In the genomic region with DNA sequence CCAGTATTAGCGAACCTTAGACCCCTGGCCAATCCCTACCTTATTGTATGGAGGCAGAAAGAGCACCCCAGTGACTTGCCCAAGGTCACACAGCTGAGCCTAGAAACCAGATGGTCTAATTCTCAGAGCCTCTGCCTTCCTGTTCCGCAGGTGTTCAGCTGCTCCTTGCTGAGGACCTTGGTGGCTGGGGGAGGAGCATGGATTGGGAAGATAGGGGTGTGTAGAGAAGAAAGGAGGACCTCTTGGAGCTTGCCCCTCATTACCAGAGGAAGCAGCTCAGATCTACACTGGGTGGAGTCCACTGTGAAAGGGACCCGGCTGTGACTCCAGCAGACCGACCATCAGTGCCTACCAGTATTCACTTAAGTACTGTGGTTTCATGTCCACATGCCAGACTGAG, we compare ENCODE assay signal across 9 cellular contexts. TPM values are rescaled to one million over a fixed set of nuclear protein-coding genes. Genes with fewer than 3 reads are reported as not detected.
DNase-seq lines count a peak whose midpoint lies in the region; ATAC-seq, FAIRE-seq and TF ChIP-seq lines count a peak whose summit lies in the region.
"Had no signal": no experiment of that assay in that cellular context is flagged by ENCODE, and none has a peak within 500 bp of the region (broad histone marks: within the 10 kb centered on the region; RNA-seq: fewer than 3 reads in every experiment).

No MANE protein-coding gene starts in this region.

- no peaks in the 10 kb centered on the region for H3K9me3 Mint-ChIP-seq in CD4-positive, alpha-beta T cell
- no peaks in the 10 kb centered on the region for H3K9me3 Mint-ChIP-seq in naive thymus-derived CD8-positive, alpha-beta T cell

- intact Hi-C loops in CD4-positive, alpha-beta T cell (cut with DNase I, micrococcal nuclease) = no loop called here
- intact Hi-C loops in GM12878 (cut with micrococcal nuclease; ENCODE audit: unreplicated experiment) = loop anchor here (1.0 kb wide), 2 partner anchors 30 to 31 kb away; no protein-coding TSS in a partner anchor
- intact Hi-C loops in left lung (cut with DNase I) = no loop called here

- in situ Hi-C loops in GM12878 (cut with MboI) = no loop called here

- CTCF ChIA-PET in CD4-positive, alpha-beta T cell (lab: Charles Lee) = interaction anchor here (1.0 to 2.0 kb wide), 2 partner anchors 30 to 31 kb away, joined by 4 to 7 read pairs; no protein-coding TSS in a partner anchor
- CTCF ChIA-PET in HEK293 (lab: Yijun Ruan, JAX) (no interaction called here), GM12878 (lab: Yijun Ruan, JAX) (interaction anchor here (1.1 to 1.5 kb wide), 4 partner anchors 41 to 137 kb away, joined by 3 to 5 read pairs (median 4); no protein-coding TSS in a partner anchor)

- POLR2A ChIA-PET in CD4-positive, alpha-beta T cell (lab: Charles Lee) = interaction anchor here (0.6 to 2.2 kb wide), 2 partner anchors 14 to 121 kb away, joined by 3 to 12 read pairs; a partner anchor contains a TSS
- POLR2A ChIA-PET in HEK293 (lab: Yijun Ruan, JAX) (no interaction called here), GM12878 (lab: Charles Lee) (no interaction called here)
- POLR2A ChIA-PET in naive thymus-derived CD8-positive, alpha-beta T cell (lab: Charles Lee) = no interaction called here

- FAIRE-seq in GM12878 (lab: Jason Lieb, UNC) = no peak

- peaks cover 6% of the 10 kb centered on the region for H3K36me3 Mint-ChIP-seq in CD4-positive, alpha-beta T cell (ENCODE audit: low read depth)
- H3K36me3 Mint-ChIP-seq in naive thymus-derived CD8-positive, alpha-beta T cell = peaks cover 0 to 7% (median 6%) of the 10 kb centered on the region in 3 donors

- H3K4me1 ChIP-seq in HEK293 (ENCODE audit: control insufficient read depth, insufficient read depth, low read length) (0 out of 2 replicates have a peak, but pooled peaks cover 2% of the 10 kb centered on the region), GM12878 (ENCODE audit: control insufficient read depth, insufficient read depth, low read length) (peaks cover 5% of the 10 kb centered on the region; the same call in 1 of the 2 replicates), left lung (peaks cover 0 to 18% of the 10 kb centered on the region in 2 donors)

- TF ChIP-seq EP300 in GM12878 (IDR thresholded peaks at IDR 0.05; ENCODE audit: borderline replicate concordance in 1 of 2, control insufficient read depth in 1 of 2, low read depth in 2 of 2, low read length in 2 of 2) = no peak

- H3K27me3 ChIP-seq in CD4-positive, alpha-beta T cell (ENCODE audit: control insufficient read depth, insufficient read depth, low read length) = no peaks in the 10 kb centered on the region
- H3K27me3 ChIP-seq in GM12878 (replicated peaks in 1 of 2; ENCODE audit: control insufficient read depth in 2 of 2, insufficient read depth in 2 of 2, low read length in 1 of 2) (no peaks in the 10 kb centered on the region), left lung (no peaks in the 10 kb centered on the region)

- H3K9ac ChIP-seq in GM12878 (ENCODE audit: control insufficient read depth, insufficient read depth, low read length) = no peak overlapping the region
- H3K9ac ChIP-seq: KMS-11 had no signal

- ATAC-seq in CD4-positive, alpha-beta T cell (ENCODE audit: poor library complexity) = no peak
- ATAC-seq in GM12878 (no peak), left lung (no peak), SK-N-SH treated with all-trans-retinoic acid at 6 μM for 48 hours (no peak)
- no peak for ATAC-seq in naive thymus-derived CD8-positive, alpha-beta T cell

- H3K4me1 Mint-ChIP-seq in CD4-positive, alpha-beta T cell (ENCODE audit: low read depth) = peaks cover 23% of the 10 kb centered on the region
- peaks cover 9 to 25% (median 24%) of the 10 kb centered on the region in 4 donors for H3K4me1 Mint-ChIP-seq in naive thymus-derived CD8-positive, alpha-beta T cell

- peak overlapping the region; percentile 34 for H3K4me3 Mint-ChIP-seq in CD4-positive, alpha-beta T cell
- peak overlapping the region in 7 of 10 donors; percentile 9 to 87 (median 80) for H3K4me3 Mint-ChIP-seq in naive thymus-derived CD8-positive, alpha-beta T cell

- H3K4me3 ChIP-seq in HEK293 (ENCODE audit: low read depth, low read length) = no peak overlapping the region
- peak overlapping the region; percentile 53; the same call in 1 of the 2 replicates for H3K4me3 ChIP-seq in GM12878
- H3K4me3 ChIP-seq in left lung = no peak overlapping the region

- no peak overlapping the region for H3K27ac ChIP-seq in CD4-positive, alpha-beta T cell (ENCODE audit: low read depth, low read length)
- H3K27ac ChIP-seq in HEK293 (ENCODE audit: extremely low read depth, low read depth, low read length) (no peak overlapping the region), GM12878 (ENCODE audit: control insufficient read depth, insufficient read depth) (no peak overlapping the region), left lung (no peak overlapping the region)
- H3K27ac ChIP-seq: KMS-11 had no signal

- no peak for TF ChIP-seq CTCF in CD4-positive, alpha-beta T cell (IDR thresholded peaks at IDR 0.05)
- no peak for TF ChIP-seq CTCF in HEK293 (tag by site-specific recombination; IDR thresholded peaks at IDR 0.05)
- TF ChIP-seq CTCF in GM12878 (IDR thresholded peaks at IDR 0.05 in 2 of 3, conservative IDR thresholded peaks at IDR 0.05 in 1 of 3; ENCODE audit: control insufficient read depth in 2 of 3, extremely low read depth in 1 of 3, insufficient read depth in 1 of 3, low read depth in 3 of 3, low read length in 3 of 3) = no peak
- TF ChIP-seq CTCF in left lung (IDR thresholded peaks at IDR 0.05) = no peak

- BruUV-seq in GM12878 (replicated peaks; lab: Mats Ljungman, UMichigan) = no TSS peak

- SMC1A ChIA-PET in GM12878 (lab: Charles Lee; ENCODE audit: uncharacterized antibody, unreplicated experiment) = interaction anchor here (1.0 to 1.5 kb wide), 3 partner anchors 24 to 135 kb away, joined by 3 read pairs; no protein-coding TSS in a partner anchor

- no peak for DNase-seq in CD4-positive, alpha-beta T cell
- DNase-seq in GM12878 (ENCODE audit: low read depth, low spot score) (no peak), left lung (no peak), NCI-H1048 (lab: John Stamatoyannopoulos, UW) (no peak)
- DNase-seq in naive thymus-derived CD8-positive, alpha-beta T cell = no peak
- DNase-seq in activated CD8-positive, alpha-beta memory T cell treated with anti-CD3 and anti-CD28 coated beads for 24 hours = no peak

- no peaks in the 10 kb centered on the region for H3K9me3 ChIP-seq in CD4-positive, alpha-beta T cell (ENCODE audit: control insufficient read depth, low read length)
- H3K9me3 ChIP-seq in HEK293 (ENCODE audit: control insufficient read depth, insufficient read depth, low read depth, low read length) = no peaks in the 10 kb centered on the region
- H3K9me3 ChIP-seq in GM12878 (replicated peaks; ENCODE audit: control insufficient read depth, insufficient read depth, low read length) = no peaks in the 10 kb centered on the region
- H3K9me3 ChIP-seq in left lung = no peaks in the 10 kb centered on the region

- peak overlapping the region; percentile 92 for H3K4me2 ChIP-seq in GM12878 (ENCODE audit: control insufficient read depth, insufficient read depth)
- H3K4me2 ChIP-seq: KMS-11 had no signal

- TF ChIP-seq POLR2A in GM12878 (IDR thresholded peaks at IDR 0.05; ENCODE audit: low read depth, low read length) = no peak

- no peak overlapping the region for H2AFZ ChIP-seq in GM12878 (ENCODE audit: control insufficient read depth, low read depth, low read length)

- H4K20me1 ChIP-seq in GM12878 (ENCODE audit: control insufficient read depth, insufficient read depth) = no peaks in the 10 kb centered on the region

- peaks cover 9% of the 10 kb centered on the region for H3K79me2 ChIP-seq in GM12878 (ENCODE audit: control insufficient read depth, insufficient read depth, low read length)

- 70% methylated on average over 4 of the region's 4 CpGs for WGBS in GM12878 (ENCODE audit: insufficient coverage, insufficient replicate concordance, low lambda C conversion rate, missing lambda C conversion rate)

- RAD21 ChIA-PET in GM12878 (lab: Charles Lee; ENCODE audit: unreplicated experiment) = interaction anchor here (0.6 to 2.4 kb wide), 4 partner anchors 22 to 583 kb away, joined by 4 to 6 read pairs (median 5); no protein-coding TSS in a partner anchor

- no peaks in the 10 kb centered on the region for H3K27me3 Mint-ChIP-seq in CD4-positive, alpha-beta T cell
- H3K27me3 Mint-ChIP-seq in naive thymus-derived CD8-positive, alpha-beta T cell = peaks cover 4 to 16% (median 6%) of the 10 kb centered on the region in 5 donors

- peaks cover 0 to 18% of the 10 kb centered on the region in 2 experiments for H3K36me3 ChIP-seq in HEK293 (ENCODE audit: control insufficient read depth in 2 of 2, insufficient read depth in 1 of 2, low read length in 2 of 2)
- peaks cover 0 to 11% of the 10 kb centered on the region in 2 experiments; a peak in 2 of 4 replicates for H3K36me3 ChIP-seq in GM12878 (ENCODE audit: control insufficient read depth in 2 of 2, insufficient read depth in 2 of 2, low read length in 1 of 2)
- H3K36me3 ChIP-seq in left lung = peaks cover 0 to 11% of the 10 kb centered on the region in 2 donors

- no peak for TF ChIP-seq RAD21 in GM12878 (IDR thresholded peaks at IDR 0.05; ENCODE audit: insufficient read depth, low read depth, low read length)

- peak overlapping the region; percentile 86 for H3K27ac Mint-ChIP-seq in CD4-positive, alpha-beta T cell
- peak overlapping the region in 7 of 10 donors; percentile 81 to 94 (median 88) for H3K27ac Mint-ChIP-seq in naive thymus-derived CD8-positive, alpha-beta T cell

TF ChIP-seq in SK-N-SH treated with all-trans-retinoic acid at 6 μM for 48 hours, 23 proteins besides CTCF, POLR2A, EP300 and RAD21 (continues in another document):
- no peak for TF ChIP-seq ZFP30 (CRISPR knock-in tag; IDR thresholded peaks at IDR 0.05)
- no peak for TF ChIP-seq SNAI2 (CRISPR knock-in tag; IDR thresholded peaks at IDR 0.05)

RNA-seq across cellular contexts. Expression of a gene that starts 15.2 kb away (rescaled TPM):
- 1 to 10 TPM; 3.7 to 3.9 TPM for total RNA-seq in CD4-positive, alpha-beta T cell
- total RNA-seq in GM12878 (2013; cell fraction: nucleolus; rRNA removed) = 18.2 and 18.6 TPM in 2 replicates
- total RNA-seq in GM12878 (2014; rRNA removed) = 3.4 and 5.1 TPM in 2 replicates
- 1.8 and 2.3 TPM in 2 replicates for total RNA-seq in GM12878 (2014; rRNA removed; fragmentation: Illumina TruSeq; extraction: Trizol)
- total RNA-seq in GM12878 (2021) = 41.6 and 46.1 TPM in 2 replicates
- polyA plus RNA-seq in GM12878 (2011; ENCODE audit: low read depth) = 4.1 TPM
- polyA plus RNA-seq in GM12878 (2011; rRNA removed) = 0.73 and 2.3 TPM in 2 replicates
- 4.1 and 4.7 TPM in 2 replicates for polyA plus RNA-seq in GM12878 (2011; cell fraction: cytosol; rRNA removed)
- polyA plus RNA-seq in GM12878 (2011; cell fraction: nucleus; rRNA removed) = 18.4 and 27.1 TPM in 2 replicates
- polyA plus RNA-seq in GM12878 (2012) = 18.6 and 19.7 TPM in 2 replicates
- 1.9 and 6.3 TPM in 2 replicates for polyA plus RNA-seq in GM12878 (2014; fragmentation: Illumina TruSeq; extraction: Trizol)
- polyA plus RNA-seq in GM12878 (2014; fragmentation: Nextera tagmentation; extraction: Ambion mirVana) = under 1 TPM; 0.31 to 0.40 TPM
- polyA plus RNA-seq in GM12878 (2014; rRNA removed) = 12.0 and 16.6 TPM in 2 replicates
- 1 to 10 TPM; 2.1 to 2.3 TPM for polyA plus RNA-seq in GM12878 (2016; fragmentation: Nextera tagmentation; extraction: Ambion mirVana)
- 3.1 and 7.7 TPM in 2 replicates for polyA minus RNA-seq in GM12878 (2011; rRNA and poly(A)+ RNA removed)
- polyA minus RNA-seq in GM12878 (2011; cell fraction: cytosol; rRNA and poly(A)+ RNA removed) = 12.6 and 13.3 TPM in 2 replicates
- 4.7 and 9.2 TPM in 2 replicates for polyA minus RNA-seq in GM12878 (2011; cell fraction: nucleus; rRNA and poly(A)+ RNA removed)
- total RNA-seq in naive thymus-derived CD8-positive, alpha-beta T cell = 1 to 10 TPM; 3.9 to 5.1 TPM
- polyA plus RNA-seq in naive thymus-derived CD8-positive, alpha-beta T cell = under 1 TPM; 0.07 to 0.19 (median 0.15) TPM
- total RNA-seq in left lung = 10 to 100 TPM; 26.9 to 33.7 TPM
